ENCODE assay signal across 11 cellular contexts in genomic region chr6:44062771-44063560, GRCh38.
DNase-seq lines count a peak whose midpoint lies in the region; ATAC-seq and TF ChIP-seq lines count a peak whose summit lies in the region.
"Had no signal": no experiment of that assay in that cellular context is flagged by ENCODE, and none has a peak within 500 bp of the region (broad histone marks: within the 10 kb centered on the region; RNA-seq: fewer than 3 reads in every experiment).

No MANE protein-coding gene starts in this region.

- DNase-seq in CD1c-positive myeloid dendritic cell (ENCODE audit: extremely low spot score) (peak; percentile 37), NAMALWA (ENCODE audit: low spot score) (peak; percentile 49), dermis blood vessel endothelial cell (peak; percentile 58), neural progenitor cell (ENCODE audit: low spot score) (peak; percentile 53)
- DNase-seq: NCI-H1048 had no signal

- H4K20me1 ChIP-seq in neural progenitor cell (ENCODE audit: low read depth), result no peaks in the 10 kb centered on the region

- H3K27ac Mint-ChIP-seq in neural progenitor cell, result no peak overlapping the region
- H3K27ac Mint-ChIP-seq: activated naive CD4-positive, alpha-beta T cell treated with anti-CD3 and anti-CD28 coated beads, Interleukin-2, amount 50 U/mL, for 24 hours; naive thymus-derived CD4-positive, alpha-beta T cell had no signal

- H3K27me3 ChIP-seq in neural progenitor cell, result no peaks in the 10 kb centered on the region

- peaks cover 5% of the 10 kb centered on the region for H3K27me3 Mint-ChIP-seq in neural progenitor cell (ENCODE audit: insufficient read depth, low read depth)

- H3F3A ChIP-seq in neural progenitor cell (ENCODE audit: low read depth), result no peaks in the 10 kb centered on the region

- H2AFZ ChIP-seq in neural progenitor cell (replicated peaks), result no peak overlapping the region

- H3K4me3 Mint-ChIP-seq in neural progenitor cell, result no peak overlapping the region
- H3K4me3 Mint-ChIP-seq: activated naive CD4-positive, alpha-beta T cell treated with anti-CD3 and anti-CD28 coated beads, Interleukin-2, amount 50 U/mL, for 24 hours; naive thymus-derived CD4-positive, alpha-beta T cell had no signal

- no peaks in the 10 kb centered on the region for H3K36me3 Mint-ChIP-seq in neural progenitor cell
- H3K36me3 Mint-ChIP-seq: activated naive CD4-positive, alpha-beta T cell treated with anti-CD3 and anti-CD28 coated beads, Interleukin-2, amount 50 U/mL, for 24 hours had no signal

- peaks cover 3% of the 10 kb centered on the region for H3K9me3 Mint-ChIP-seq in neural progenitor cell
- H3K9me3 Mint-ChIP-seq: activated naive CD4-positive, alpha-beta T cell treated with anti-CD3 and anti-CD28 coated beads, Interleukin-2, amount 50 U/mL, for 24 hours had no signal

- H3K4me1 Mint-ChIP-seq in neural progenitor cell, result peaks cover 25% of the 10 kb centered on the region
- H3K4me1 Mint-ChIP-seq: activated naive CD4-positive, alpha-beta T cell treated with anti-CD3 and anti-CD28 coated beads, Interleukin-2, amount 50 U/mL, for 24 hours had no signal

- H3K9ac ChIP-seq in neural progenitor cell, result no peak overlapping the region

- H3K4me2 ChIP-seq in neural progenitor cell, result no peak overlapping the region

- TF ChIP-seq CTCF in neural progenitor cell (IDR thresholded peaks at IDR 0.05), result peak; percentile 63

- H3K9me3 ChIP-seq in neural progenitor cell (ENCODE audit: low read depth), result no peaks in the 10 kb centered on the region

- H3K4me3 ChIP-seq in neural progenitor cell, result no peak overlapping the region

- no peaks in the 10 kb centered on the region for H3K36me3 ChIP-seq in neural progenitor cell

- H3K27ac ChIP-seq in neural progenitor cell, result no peak overlapping the region

- ATAC-seq in GM21529 (IDR thresholded peaks at IDR 0.05; ENCODE audit: unreplicated experiment), result no peak
- ATAC-seq in HG03565 (IDR thresholded peaks at IDR 0.05; ENCODE audit: unreplicated experiment), result no peak
- no peak for ATAC-seq in HG03175 (IDR thresholded peaks at IDR 0.05; ENCODE audit: unreplicated experiment)
- ATAC-seq in HG02571 (IDR thresholded peaks at IDR 0.05; ENCODE audit: unreplicated experiment), result no peak
- ATAC-seq: naive thymus-derived CD4-positive, alpha-beta T cell had no signal

- H3K4me1 ChIP-seq in neural progenitor cell, result peaks cover 8% of the 10 kb centered on the region

- H3K79me2 ChIP-seq in neural progenitor cell (ENCODE audit: low read depth), result no peaks in the 10 kb centered on the region
